Comparison of ENCODE assay signal across 16 cellular contexts in genomic region chr20:50273601-50274491, GRCh38.
A peak's percentile ranks its signal among the peaks of the same experiment; 100 is the strongest.
DNase-seq lines count a peak whose midpoint lies in the region; ATAC-seq, FAIRE-seq and TF ChIP-seq lines count a peak whose summit lies in the region.
"Had no signal": no experiment of that assay in that cellular context is flagged by ENCODE, and none has a peak within 500 bp of the region (broad histone marks: within the 10 kb centered on the region; RNA-seq: fewer than 3 reads in every experiment).

No MANE protein-coding gene starts in this region.

- peak overlapping the region in 1 of 2 experiments; percentile 78; a peak in 2 of 4 replicates for H3K9ac ChIP-seq in K562 (ENCODE audit: insufficient read depth in 1 of 2, low read depth in 2 of 2, low read length in 2 of 2)
- H3K9ac ChIP-seq: KMS-11 had no signal

- H3K79me2 ChIP-seq in K562 (ENCODE audit: control insufficient read depth, insufficient read depth, low read length), result no peaks in the 10 kb centered on the region

- ATAC-seq in K562, result no peak
- ATAC-seq in lower lobe of right lung, result no peak
- ATAC-seq in GM21529 (IDR thresholded peaks at IDR 0.05; ENCODE audit: unreplicated experiment), result no peak
- no peak for ATAC-seq in HG02623 (IDR thresholded peaks at IDR 0.05; ENCODE audit: unreplicated experiment)

- TF ChIP-seq CTCF in K562 (IDR thresholded peaks at IDR 0.05 in 2 of 3, conservative IDR thresholded peaks at IDR 0.05 in 1 of 3; ENCODE audit: insufficient read depth in 2 of 3, low read depth in 1 of 3, low read length in 3 of 3), result no peak
- TF ChIP-seq CTCF in lower lobe of right lung (IDR thresholded peaks at IDR 0.05), result no peak
- no peak for TF ChIP-seq CTCF in thyroid gland (IDR thresholded peaks at IDR 0.05)

- TF ChIP-seq RAD21 in K562 (CRISPR knock-in tag; conservative IDR thresholded peaks at IDR 0.05 in 1 of 2, IDR thresholded peaks at IDR 0.05 in 1 of 2), result no peak

- in situ Hi-C loops in K562 (cut with MboI), result no loop called here

- H3K27ac ChIP-seq in K562 (ENCODE audit: extremely low read depth, low read depth, low read length), result no peak overlapping the region
- peak overlapping the region; percentile 71 for H3K27ac ChIP-seq in lower lobe of right lung
- peak overlapping the region in 2 of 3 donors; percentile 44 to 99 for H3K27ac ChIP-seq in thyroid gland
- H3K27ac ChIP-seq: KMS-11 had no signal

- no peak for TF ChIP-seq POLR2A in K562 (conservative IDR thresholded peaks at IDR 0.05)
- TF ChIP-seq POLR2A in thyroid gland (IDR thresholded peaks at IDR 0.05), result no peak

- 66% methylated on average over 19 of the region's 19 CpGs for WGBS in K562 (ENCODE audit: insufficient coverage, low coverage, missing lambda C conversion rate)
- WGBS in thyroid gland, 2 donors, result 80 to 86% methylated on average over 19 of the region's 19 CpGs

- peak overlapping the region; percentile 19; the same call in 1 of the 2 replicates for H2AFZ ChIP-seq in K562 (ENCODE audit: low read depth, low read length)

- no peaks in the 10 kb centered on the region for H3K27me3 ChIP-seq in K562 (ENCODE audit: control insufficient read depth in 2 of 2, insufficient read depth in 2 of 2, low read length in 2 of 2)
- H3K27me3 ChIP-seq in lower lobe of right lung (ENCODE audit: low read depth), result no peaks in the 10 kb centered on the region
- no peaks in the 10 kb centered on the region for H3K27me3 ChIP-seq in thyroid gland

- no peak for TF ChIP-seq EP300 in K562 (IDR thresholded peaks at IDR 0.05; ENCODE audit: low read length)

- H3K4me1 ChIP-seq in K562 (replicated peaks in 1 of 2; ENCODE audit: control insufficient read depth in 2 of 2, insufficient read depth in 2 of 2, low read length in 2 of 2) (peaks cover 11 to 43% of the 10 kb centered on the region in 2 experiments; a peak in 4 of 5 replicates), lower lobe of right lung (peaks cover 70% of the 10 kb centered on the region), thyroid gland (peaks cover 33 to 43% of the 10 kb centered on the region in 2 donors)

- intact Hi-C loops in K562 (cut with micrococcal nuclease) (no loop called here), lower lobe of right lung (cut with DNase I) (no loop called here), thyroid gland (cut with DNase I) (no loop called here)

- H3K4me3 ChIP-seq in K562, result no peak overlapping the region
- no peak overlapping the region for H3K4me3 ChIP-seq in lower lobe of right lung
- H3K4me3 ChIP-seq in thyroid gland (replicated peaks in 1 of 3), result no peak overlapping the region

- no peaks in the 10 kb centered on the region for H3K9me1 ChIP-seq in K562 (ENCODE audit: control insufficient read depth, insufficient read depth, low read length)

- H3K9me3 ChIP-seq in K562 (replicated peaks; ENCODE audit: control insufficient read depth, insufficient read depth, low read depth, low read length) (no peaks in the 10 kb centered on the region), lower lobe of right lung (no peaks in the 10 kb centered on the region), thyroid gland (no peaks in the 10 kb centered on the region)

- no TSS peak for BruUV-seq in K562 (replicated peaks; lab: Mats Ljungman, UMichigan)

- no peaks in the 10 kb centered on the region for H4K20me1 ChIP-seq in K562 (replicated peaks; ENCODE audit: control insufficient read depth, insufficient read depth, low read length)

- H3K36me3 ChIP-seq in K562 (ENCODE audit: control insufficient read depth, insufficient read depth, low read length) (no peaks in the 10 kb centered on the region), lower lobe of right lung (no peaks in the 10 kb centered on the region), thyroid gland (no peaks in the 10 kb centered on the region)

- CTCF ChIA-PET in K562 (lab: Yijun Ruan, JAX; ENCODE audit: low intra/inter-chr PET ratio), result no interaction called here

- H3K4me2 ChIP-seq in K562 (ENCODE audit: insufficient read depth, low read length), result no peak overlapping the region
- H3K4me2 ChIP-seq: KMS-11 had no signal

- FAIRE-seq in K562 (lab: Jason Lieb, UNC), result no peak
- FAIRE-seq: A204.1, TTC549 had no signal

- DNase-seq in NCI-H82 (lab: John Stamatoyannopoulos, UW), result peak; percentile 32
- no peak for DNase-seq in NCI-H82 treated with DMSO at 0.1 percent for 48 hours (lab: John Stamatoyannopoulos, UW; ENCODE audit: unreplicated experiment)
- no peak for DNase-seq in K562 (ENCODE audit: extremely low read depth in 1 of 4, low spot score in 3 of 4)
- no peak for DNase-seq in lower lobe of right lung
- DNase-seq in thyroid gland, result no peak
- DNase-seq in amniotic stem cell (lab: John Stamatoyannopoulos, UW), result no peak
- DNase-seq: DND-41; effector CD4-positive, alpha-beta T cell; H9; NCI-H2107; RPMI8226 had no signal

- POLR2A ChIA-PET in K562 (lab: Yijun Ruan, JAX), result interaction anchor here (0.6 to 0.9 kb wide), 5 partner anchors 8 to 641 kb away, joined by 3 read pairs; no protein-coding TSS in a partner anchor

TF ChIP-seq in K562, 482 proteins besides CTCF, POLR2A, EP300 and RAD21:
- TF ChIP-seq ZBTB17 (CRISPR knock-in tag; IDR thresholded peaks at IDR 0.05) (peak; percentile 91), ZBTB40 (IDR thresholded peaks at IDR 0.05) (no peak), ZBTB40 (CRISPR knock-in tag; IDR thresholded peaks at IDR 0.05) (0 out of 2 replicates have a peak, but pooled peaks have one; percentile 3), ZKSCAN1 (IDR thresholded peaks at IDR 0.05; ENCODE audit: low read depth, low read length) (peak; percentile 92)
- TF ChIP-seq, protein P1, sequence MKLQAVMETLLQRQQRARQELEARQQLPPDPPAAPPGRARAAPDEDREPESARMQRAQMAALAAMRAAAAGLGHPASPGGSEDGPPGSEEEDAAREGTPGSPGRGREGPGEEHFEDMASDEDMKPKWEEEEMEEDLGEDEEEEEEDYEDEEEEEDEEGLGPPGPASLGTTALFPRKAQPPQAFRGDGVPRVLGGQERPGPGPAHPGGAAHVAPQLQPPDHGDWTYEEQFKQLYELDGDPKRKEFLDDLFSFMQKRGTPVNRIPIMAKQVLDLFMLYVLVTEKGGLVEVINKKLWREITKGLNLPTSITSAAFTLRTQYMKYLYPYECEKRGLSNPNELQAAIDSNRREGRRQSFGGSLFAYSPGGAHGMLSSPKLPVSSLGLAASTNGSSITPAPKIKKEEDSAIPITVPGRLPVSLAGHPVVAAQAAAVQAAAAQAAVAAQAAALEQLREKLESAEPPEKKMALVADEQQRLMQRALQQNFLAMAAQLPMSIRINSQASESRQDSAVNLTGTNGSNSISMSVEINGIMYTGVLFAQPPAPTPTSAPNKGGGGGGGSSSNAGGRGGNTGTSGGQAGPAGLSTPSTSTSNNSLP (IDR thresholded peaks at IDR 0.05; ENCODE audit: borderline replicate concordance, low read depth, low read length), result no peak
